8 cellular contexts compared by ENCODE assay signal in genomic region chr1:156749429-156750118, GRCh38. TPM values are rescaled to one million over a fixed set of nuclear protein-coding genes. Genes with fewer than 3 reads are reported as not detected.
DNase-seq lines count a peak whose midpoint lies in the region; ATAC-seq and TF ChIP-seq lines count a peak whose summit lies in the region.

No MANE protein-coding gene starts in this region.

- H3K4me3 ChIP-seq in AG04449 (ENCODE audit: low read depth, low read length) (peak overlapping the region; percentile 96), HUES48 (ENCODE audit: low read depth, low read length) (peak overlapping the region; percentile 96), mononuclear cell (ENCODE audit: low read length) (peak overlapping the region; percentile 94)

- TF ChIP-seq CTCF in AG04449 (IDR thresholded peaks at IDR 0.05; ENCODE audit: insufficient read depth, low read length, missing control alignments) (no peak), MCF 10A (IDR thresholded peaks at IDR 0.05; ENCODE audit: unreplicated experiment) (no peak), GM20000 (IDR thresholded peaks at IDR 0.05; ENCODE audit: extremely low read depth, missing control alignments) (no peak)

- no peaks in the 10 kb centered on the region for H3K27me3 Mint-ChIP-seq in MCF 10A (ENCODE audit: insufficient read depth, unreplicated experiment)

- ATAC-seq in GM21381 (IDR thresholded peaks at IDR 0.05; ENCODE audit: unreplicated experiment), result no peak

- H3K36me3 Mint-ChIP-seq in MCF 10A (ENCODE audit: insufficient read depth, unreplicated experiment), result peaks cover 36% of the 10 kb centered on the region

- peak overlapping the region; percentile 99 for H3K27ac Mint-ChIP-seq in MCF 10A (ENCODE audit: low read depth, unreplicated experiment)

- intact Hi-C loops in MCF 10A (cut with micrococcal nuclease), result loop anchor here (1.0 to 10.0 kb wide), 2 partner anchors 18 to 245 kb away; partner anchors contain the start of genes MEF2D and PRCC

- H3K9me3 ChIP-seq in HUES48 (ENCODE audit: control insufficient read depth, insufficient read depth, low read length) (no peaks in the 10 kb centered on the region), mononuclear cell (ENCODE audit: low read depth, low read length) (no peaks in the 10 kb centered on the region)

- peaks cover 15% of the 10 kb centered on the region; the same call in 1 of the 2 replicates for H3K36me3 ChIP-seq in HUES48 (ENCODE audit: control insufficient read depth, insufficient read depth, low read length)

- CTCF ChIA-PET in AG04449 (lab: Yijun Ruan, JAX) (interaction anchor here (0.8 to 3.4 kb wide), 3 partner anchors 20 to 60 kb away, joined by 3 to 12 read pairs (median 4); no protein-coding TSS in a partner anchor), MCF 10A (lab: Yijun Ruan, JAX) (interaction anchor here (1.0 to 4.5 kb wide), 3 partner anchors 23 to 468 kb away, joined by 3 to 44 read pairs (median 23); partner anchors contain the start of genes ISG20L2 and METTL25B)

- peaks cover 53% of the 10 kb centered on the region for H3K4me1 Mint-ChIP-seq in MCF 10A (ENCODE audit: insufficient read depth, unreplicated experiment)

- H3K27me3 ChIP-seq in HUES48 (ENCODE audit: control insufficient read depth, insufficient read depth, low read length), result no peaks in the 10 kb centered on the region
- H3K27me3 ChIP-seq in mononuclear cell (ENCODE audit: insufficient read depth, low read length), result no peaks in the 10 kb centered on the region

- no peaks in the 10 kb centered on the region for H3K9me3 Mint-ChIP-seq in MCF 10A (ENCODE audit: unreplicated experiment)

- H3K27ac ChIP-seq in HUES48 (ENCODE audit: low read depth, low read length), result peak overlapping the region; percentile 100

- DNase-seq in AG04449 (ENCODE audit: low read depth, low spot score) (no peak), MCF 10A (ENCODE audit: unreplicated experiment) (peak; percentile 39), NOMO-1 (lab: John Stamatoyannopoulos, UW; ENCODE audit: unreplicated experiment in 2 of 2) (no peak), GM20000 (ENCODE audit: low spot score) (no peak)
- DNase-seq in central memory CD4-positive, alpha-beta T cell, result no peak

- H3K4me1 ChIP-seq in HUES48 (ENCODE audit: control insufficient read depth, insufficient read depth, low read length), result peaks cover 52% of the 10 kb centered on the region
- H3K4me1 ChIP-seq in mononuclear cell (ENCODE audit: insufficient read depth, low read length), result peaks cover 70% of the 10 kb centered on the region

- POLR2A ChIA-PET in AG04449 (lab: Yijun Ruan, JAX), result interaction anchor here (1.1 to 3.1 kb wide), 2 partner anchors 9 to 22 kb away, joined by 4 to 18 read pairs; partner anchors contain the start of genes ISG20L2, METTL25B and MRPL24
- POLR2A ChIA-PET in MCF 10A (lab: Yijun Ruan, JAX), result interaction anchor here (0.6 to 10.7 kb wide), 7 partner anchors 9 to 292 kb away, joined by 3 to 299 read pairs (median 4); partner anchors contain the start of genes ISG20L2, METTL25B, MRPL24 and PRCC

- H3K9ac ChIP-seq in HUES48 (ENCODE audit: low read depth, low read length), result peak overlapping the region; percentile 88; the same call in 1 of the 2 replicates

- peak overlapping the region; percentile 79 for H3K4me3 Mint-ChIP-seq in MCF 10A (ENCODE audit: unreplicated experiment)

- no TSS peak for BruUV-seq in MCF 10A (replicated peaks; lab: Mats Ljungman, UMichigan)

RNA-seq across cellular contexts. Expression of gene HDGF, which starts 1.9 kb away (rescaled TPM):
- total RNA-seq in MCF 10A (2022), result 679 and 707 TPM in 2 replicates
- 98.9 TPM for total RNA-seq in mononuclear cell

RNA-seq across cellular contexts. Expression of gene MRPL24, which starts 8.7 kb away (rescaled TPM):
- total RNA-seq in MCF 10A (2022), result 233 and 261 TPM in 2 replicates
- 3.9 TPM for total RNA-seq in mononuclear cell

RNA-seq across cellular contexts. Expression of gene PRCC, which starts 17.8 kb away (rescaled TPM):
- 112 and 131 TPM in 2 replicates for total RNA-seq in MCF 10A (2022)
- total RNA-seq in mononuclear cell, result 19.6 TPM

RNA-seq across cellular contexts. Expression of gene ISG20L2, which starts 21.0 kb away (rescaled TPM):
- total RNA-seq in MCF 10A (2022), result 49.9 and 57.5 TPM in 2 replicates
- 36.0 TPM for total RNA-seq in mononuclear cell

RNA-seq across cellular contexts. Expression of gene METTL25B, which starts 21.3 kb away (rescaled TPM):
- 46.0 and 68.9 TPM in 2 replicates for total RNA-seq in MCF 10A (2022)
- 5.0 TPM for total RNA-seq in mononuclear cell

Comparison
In these comparisons a context has a peak if more than half of its experiments do, and no peak if none do; other contexts are left out.
1. RNA of gene MRPL24, which starts 8.7 kb away (total RNA-seq): 233 to 261 TPM in MCF 10A; 3.9 TPM in mononuclear cell (single experiment); every median in the first group is over 10 times any median in the second.
2. Peak in every context shown above with its lines, with median percentiles within 50 percentile points of each other: H3K4me3 ChIP-seq.